In genomic region chr2:86704482-86704971, GRCh38 we compare ENCODE assay signal across 8 cellular contexts. TPM values are rescaled to one million over a fixed set of nuclear protein-coding genes. Genes with fewer than 3 reads are reported as not detected.
DNase-seq lines count a peak whose midpoint lies in the region; ATAC-seq, FAIRE-seq and TF ChIP-seq lines count a peak whose summit lies in the region.

No MANE protein-coding gene starts in this region.

- CTCF ChIA-PET in PC-3 (lab: Charles Lee): no interaction called here
- CTCF ChIA-PET in activated CD8-positive, alpha-beta memory T cell treated with anti-CD3 and anti-CD28 coated beads, Interleukin-2, amount 10 ng/mL, durations not matched to agents 7 days and 5 days (lab: Charles Lee): no interaction called here

- ATAC-seq in PC-3: peak; percentile 87
- peak; percentile 65 for ATAC-seq in esophagus mucosa
- no peak for ATAC-seq in activated CD8-positive, alpha-beta memory T cell treated with anti-CD3 and anti-CD28 coated beads, Interleukin-2, amount 10 ng/mL, durations not matched to agents 7 days and 5 days
- ATAC-seq in HG02763 (IDR thresholded peaks at IDR 0.05; ENCODE audit: unreplicated experiment): no peak

- DNase-seq in COLO668 (lab: John Stamatoyannopoulos, UW; ENCODE audit: unreplicated experiment): peak; percentile 4
- peak; percentile 93 for DNase-seq in PC-3
- no peak for DNase-seq in neural crest cell (ENCODE audit: low read depth, low spot score)
- no peak for DNase-seq in activated CD8-positive, alpha-beta memory T cell treated with anti-CD3 and anti-CD28 coated beads, Interleukin-2, amount 10 ng/mL, durations not matched to agents 7 days and 5 days
- no peak for DNase-seq in GM12891 (ENCODE audit: insufficient read length, low spot score)
- DNase-seq in NCI-H345 (lab: John Stamatoyannopoulos, UW): no peak

- H2AFZ ChIP-seq in PC-3 (ENCODE audit: low read length): peak overlapping the region; percentile 54

- FAIRE-seq in GM12891 (lab: Jason Lieb, UNC): no peak

- no peak for TF ChIP-seq CTCF in PC-3 (conservative IDR thresholded peaks at IDR 0.05; ENCODE audit: low read depth, low read length)
- no peak for TF ChIP-seq CTCF in neural crest cell (conservative IDR thresholded peaks at IDR 0.05)

- peak overlapping the region; percentile 22 for H3K27ac Mint-ChIP-seq in neural crest cell (ENCODE audit: unreplicated experiment)
- H3K27ac Mint-ChIP-seq in activated CD8-positive, alpha-beta memory T cell treated with anti-CD3 and anti-CD28 coated beads, Interleukin-2, amount 10 ng/mL, durations not matched to agents 7 days and 5 days: no peak overlapping the region

- TF ChIP-seq POLR2A in GM12891 (IDR thresholded peaks at IDR 0.05; ENCODE audit: low read depth, low read length): no peak

- no peaks in the 10 kb centered on the region for H3K9me3 ChIP-seq in PC-3 (ENCODE audit: low read length)

- peaks cover 6% of the 10 kb centered on the region for H3F3A ChIP-seq in PC-3 (ENCODE audit: low read length, unreplicated experiment)

- no peaks in the 10 kb centered on the region for H4K20me1 ChIP-seq in PC-3 (ENCODE audit: low read length)

- no peak overlapping the region for H3K4me3 Mint-ChIP-seq in neural crest cell
- H3K4me3 Mint-ChIP-seq in activated CD8-positive, alpha-beta memory T cell treated with anti-CD3 and anti-CD28 coated beads, Interleukin-2, amount 10 ng/mL, durations not matched to agents 7 days and 5 days: no peak overlapping the region

- peak overlapping the region; percentile 37 for H3K9ac ChIP-seq in PC-3 (ENCODE audit: low read length)

- no peaks in the 10 kb centered on the region for H3K79me2 ChIP-seq in PC-3 (ENCODE audit: low read length)

- H3K27me3 ChIP-seq in PC-3 (ENCODE audit: low read length): no peaks in the 10 kb centered on the region

- peaks cover 9% of the 10 kb centered on the region for H3K36me3 Mint-ChIP-seq in neural crest cell (ENCODE audit: low read depth)
- peaks cover 2% of the 10 kb centered on the region for H3K36me3 Mint-ChIP-seq in activated CD8-positive, alpha-beta memory T cell treated with anti-CD3 and anti-CD28 coated beads, Interleukin-2, amount 10 ng/mL, durations not matched to agents 7 days and 5 days

- POLR2A ChIA-PET in PC-3 (lab: Charles Lee; ENCODE audit: unreplicated experiment): interaction anchor here (0.6 kb wide), 1 partner anchor 279 kb away, joined by 3 read pairs; no protein-coding TSS in a partner anchor

- no TSS peak for BruUV-seq in PC-3 (replicated peaks; lab: Mats Ljungman, UMichigan)

- intact Hi-C loops in PC-3 (cut with micrococcal nuclease): loop anchor here (2.0 to 5.0 kb wide), 2 partner anchors 58 to 82 kb away; partner anchors contain the start of gene RNF103

- H3K4me1 Mint-ChIP-seq in neural crest cell: peaks cover 17% of the 10 kb centered on the region
- no peaks in the 10 kb centered on the region for H3K4me1 Mint-ChIP-seq in activated CD8-positive, alpha-beta memory T cell treated with anti-CD3 and anti-CD28 coated beads, Interleukin-2, amount 10 ng/mL, durations not matched to agents 7 days and 5 days

- H3K4me3 ChIP-seq in PC-3 (ENCODE audit: low read length): peak overlapping the region; percentile 58

- no peaks in the 10 kb centered on the region for H3K36me3 ChIP-seq in PC-3 (ENCODE audit: low read depth, low read length)

- no peaks in the 10 kb centered on the region for H3K27me3 Mint-ChIP-seq in neural crest cell (ENCODE audit: low read depth)
- no peaks in the 10 kb centered on the region for H3K27me3 Mint-ChIP-seq in activated CD8-positive, alpha-beta memory T cell treated with anti-CD3 and anti-CD28 coated beads, Interleukin-2, amount 10 ng/mL, durations not matched to agents 7 days and 5 days

- peaks cover 27% of the 10 kb centered on the region for H3K4me1 ChIP-seq in PC-3 (ENCODE audit: insufficient read depth, low read length)

- H3K27ac ChIP-seq in PC-3 (ENCODE audit: low read length): peak overlapping the region; percentile 80

- H3K9me2 ChIP-seq in PC-3 (replicated peaks; ENCODE audit: low read length): no peaks in the 10 kb centered on the region

- H3K9me3 Mint-ChIP-seq in neural crest cell: peaks cover 10% of the 10 kb centered on the region
- H3K9me3 Mint-ChIP-seq in activated CD8-positive, alpha-beta memory T cell treated with anti-CD3 and anti-CD28 coated beads, Interleukin-2, amount 10 ng/mL, durations not matched to agents 7 days and 5 days (ENCODE audit: low read depth): no peaks in the 10 kb centered on the region

- H3K4me2 ChIP-seq in PC-3 (ENCODE audit: low read length): peak overlapping the region; percentile 82

TF ChIP-seq in GM12891, 5 proteins besides CTCF, POLR2A, EP300 and RAD21:
- TF ChIP-seq POLR2AphosphoS5 (IDR thresholded peaks at IDR 0.05; ENCODE audit: low read depth, low read length) (no peak), TAF1 (IDR thresholded peaks at IDR 0.05; ENCODE audit: low read depth, low read length) (no peak), PAX5 (IDR thresholded peaks at IDR 0.05; ENCODE audit: insufficient read depth, low read length, severe bottlenecking) (no peak), POU2F2 (IDR thresholded peaks at IDR 0.05; ENCODE audit: low read depth, low read length) (no peak), SPI1 (IDR thresholded peaks at IDR 0.05; ENCODE audit: low read depth, low read length) (no peak)
TF ChIP-seq in GM12891: peak in this region for 0.

RNA-seq across cellular contexts. Expression of gene RMND5A, which starts 15.6 kb away (rescaled TPM):
- total RNA-seq in PC-3 (2014; rRNA removed) (23.4 and 34.1 TPM in 2 replicates), esophagus mucosa (39.4 TPM), neural crest cell (36.2 and 40.1 TPM in 2 replicates)
- total RNA-seq in activated CD8-positive, alpha-beta memory T cell treated with anti-CD3 and anti-CD28 coated beads, Interleukin-2, amount 10 ng/mL, durations not matched to agents 7 days and 5 days: 10 to 100 TPM; 37.0 to 43.2 TPM
- polyA plus RNA-seq in GM12891 (2012; ENCODE audit: low read depth, missing spikeins): 10.1 TPM

Comparison
In these comparisons a context has a peak if more than half of its experiments do, and no peak if none do; other contexts are left out.
1. DNase-seq: peak in COLO668 (single experiment) and PC-3 (single experiment); none in neural crest cell (single experiment), activated CD8-positive, alpha-beta memory T cell treated with anti-CD3 and anti-CD28 coated beads, Interleukin-2, amount 10 ng/mL, durations not matched to agents 7 days and 5 days (single experiment), GM12891 (single experiment) and NCI-H345 (single experiment).
2. ATAC-seq: peak in PC-3 (single experiment) and esophagus mucosa (single experiment); none in activated CD8-positive, alpha-beta memory T cell treated with anti-CD3 and anti-CD28 coated beads, Interleukin-2, amount 10 ng/mL, durations not matched to agents 7 days and 5 days (single experiment) and HG02763 (single experiment).